In genomic region chr5:175861337-175862130, GRCh38 we compare ENCODE assay signal across 15 cellular contexts. TPM values are rescaled to one million over a fixed set of nuclear protein-coding genes. Genes with fewer than 3 reads are reported as not detected.
DNase-seq lines count a peak whose midpoint lies in the region; ATAC-seq and TF ChIP-seq lines count a peak whose summit lies in the region.
"Had no signal": no experiment of that assay in that cellular context is flagged by ENCODE, and none has a peak within 500 bp of the region (broad histone marks: within the 10 kb centered on the region; RNA-seq: fewer than 3 reads in every experiment).

No MANE protein-coding gene starts in this region.

- 53 to 67% methylated on average over 9 of the region's 9 CpGs for WGBS in testis, 2 donors

- DNase-seq in COLO668 (lab: John Stamatoyannopoulos, UW; ENCODE audit: unreplicated experiment): peak; percentile 41
- peak; percentile 59 to 63 for DNase-seq in NCI-H446 (lab: John Stamatoyannopoulos, UW)
- no peak for DNase-seq in testis
- DNase-seq in activated CD4-positive, CD25-positive, alpha-beta regulatory T cell treated with anti-CD3 and anti-CD28 coated beads, Interleukin-2, amount 50 U/mL, for 72 hours: no peak
- DNase-seq in SK-N-DZ (ENCODE audit: low spot score): no peak
- DNase-seq: WERI-Rb-1 had no signal

- H3K36me3 ChIP-seq in testis (ENCODE audit: low read depth, missing control alignments): no peaks in the 10 kb centered on the region
- H3K36me3 ChIP-seq: WERI-Rb-1 had no signal

- H3K4me3 ChIP-seq in testis: no peak overlapping the region
- H3K4me3 ChIP-seq: PC-9 had no signal

- TF ChIP-seq CTCF in testis (IDR thresholded peaks at IDR 0.05): no peak

- no peak for TF ChIP-seq POLR2A in testis (IDR thresholded peaks at IDR 0.05)

- intact Hi-C loops in testis (cut with DNase I; ENCODE audit: low total_unique reads): no loop called here

- no peak overlapping the region for H3K27ac ChIP-seq in testis
- H3K27ac ChIP-seq: PC-9, WERI-Rb-1 had no signal

- no peaks in the 10 kb centered on the region for H3K4me1 ChIP-seq in testis

- ATAC-seq in GM19397 (IDR thresholded peaks at IDR 0.05; ENCODE audit: unreplicated experiment): peak; percentile 77
- peak; percentile 92 for ATAC-seq in HG03060 (IDR thresholded peaks at IDR 0.05; ENCODE audit: low read depth, unreplicated experiment)
- no peak for ATAC-seq in HG02852 (IDR thresholded peaks at IDR 0.05; ENCODE audit: unreplicated experiment)
- ATAC-seq: activated naive CD4-positive, alpha-beta T cell treated with anti-CD3 and anti-CD28 coated beads, Interleukin-2, amount 50 U/mL, for 72 hours had no signal

- no peaks in the 10 kb centered on the region for H3K9me3 ChIP-seq in testis

- H3K27me3 ChIP-seq in testis: no peaks in the 10 kb centered on the region

RNA-seq across cellular contexts. Expression of gene CPLX2, which starts 9.8 kb away (rescaled TPM):
- 1 to 10 TPM; 1.7 to 2.4 TPM for total RNA-seq in testis
- polyA plus RNA-seq in testis (ENCODE audit: insufficient read depth, low read depth, low replicate concordance): 2.2 TPM
- 46.2 and 73.3 TPM in 2 replicates for polyA plus RNA-seq in SK-N-DZ (2014; cell fraction: cytosol; rRNA removed)
- 29.8 and 36.4 TPM in 2 replicates for polyA plus RNA-seq in SK-N-DZ (2014; cell fraction: nucleus; rRNA removed)
- total RNA-seq: activated naive CD4-positive, alpha-beta T cell treated with anti-CD3 and anti-CD28 coated beads, Interleukin-2, amount 50 U/mL, for 72 hours; dermis microvascular lymphatic vessel endothelial cell; glomerular endothelial cell; lung microvascular endothelial cell; M059J; PC-9 had no signal

Comparison
In these comparisons a context has a peak if more than half of its experiments do, and no peak if none do; other contexts are left out.
1. DNase-seq: peak in COLO668 (single experiment) and NCI-H446 (2 of 2); none in testis (single experiment), activated CD4-positive, CD25-positive, alpha-beta regulatory T cell treated with anti-CD3 and anti-CD28 coated beads, Interleukin-2, amount 50 U/mL, for 72 hours (single experiment) and SK-N-DZ (single experiment).